Comparison of ENCODE assay signal across 23 cellular contexts in genomic region chr2:10195278-10196219, GRCh38.
DNase-seq lines count a peak whose midpoint lies in the region; ATAC-seq, FAIRE-seq and TF ChIP-seq lines count a peak whose summit lies in the region.
"Had no signal": no experiment of that assay in that cellular context is flagged by ENCODE, and none has a peak within 500 bp of the region (broad histone marks: within the 10 kb centered on the region; RNA-seq: fewer than 3 reads in every experiment).

No MANE protein-coding gene starts in this region.

- H3K27me3 ChIP-seq in astrocyte (ENCODE audit: insufficient read depth, low read length) (no peaks in the 10 kb centered on the region), neuronal stem cell (ENCODE audit: control insufficient read depth in 3 of 3, insufficient read depth in 3 of 3, low read depth in 1 of 3, low read length in 3 of 3) (no peaks in the 10 kb centered on the region)

- no peak overlapping the region for H3K9ac ChIP-seq in astrocyte (ENCODE audit: low read length)
- H3K9ac ChIP-seq in neuronal stem cell (ENCODE audit: low read depth, low read length, poor library complexity), result no peak overlapping the region
- H3K9ac ChIP-seq: KMS-11 had no signal

- H2AFZ ChIP-seq in astrocyte (ENCODE audit: low read depth, low read length), result peak overlapping the region; percentile 26
- H2AFZ ChIP-seq in neuronal stem cell (ENCODE audit: low read length), result no peak overlapping the region
- H2AFZ ChIP-seq: PC-9 had no signal

- no peak overlapping the region for H2AK5ac ChIP-seq in neuronal stem cell (ENCODE audit: low read depth, low read length)

- no CpG with 5 or more reads among the region's 29 CpGs for WGBS in neuronal stem cell (ENCODE audit: extremely low coverage in 2 of 2, insufficient read length in 2 of 2, insufficient replicate concordance in 1 of 2), 2 donors

- H2BK120ac ChIP-seq in neuronal stem cell (ENCODE audit: low read depth, low read length), result no peak overlapping the region

- peaks cover 16% of the 10 kb centered on the region for H3K4me1 ChIP-seq in astrocyte (ENCODE audit: insufficient read depth, low read length)
- no peaks in the 10 kb centered on the region for H3K4me1 ChIP-seq in neuronal stem cell (ENCODE audit: control insufficient read depth in 2 of 2, insufficient read depth in 1 of 2, low read depth in 1 of 2, low read length in 2 of 2)
- H3K4me1 ChIP-seq: HAP-1 had no signal

- no peak for TF ChIP-seq CTCF in astrocyte (IDR thresholded peaks at IDR 0.05; ENCODE audit: insufficient read depth, low read depth, low read length)

- no peak for DNase-seq in activated naive CD4-positive, alpha-beta T cell treated with anti-CD3 and anti-CD28 coated beads, Interleukin-2, amount 50 U/mL, for 72 hours (ENCODE audit: low spot score in 2 of 2)
- DNase-seq in activated naive CD4-positive, alpha-beta T cell (lab: John Stamatoyannopoulos, UW), result no peak
- no peak for DNase-seq in astrocyte (ENCODE audit: low read depth)
- no peak for DNase-seq in neuronal stem cell (ENCODE audit: low spot score)
- DNase-seq in GM03348 (ENCODE audit: low spot score), result no peak
- DNase-seq in Ammon's horn (ENCODE audit: low spot score), result no peak
- DNase-seq in Right ventricle myocardium inferior (ENCODE audit: missing footprints), result no peak
- DNase-seq: DMS79, MV-4-11, NCI-H1105 treated with DMSO at 0.1 percent for 48 hours, NCI-H2029 treated with DMSO at 0.1 percent for 48 hours, NCI-H226, NCI-H510A treated with DMSO at 0.1 percent for 48 hours, NCI-H748 treated with DMSO at 0.1 percent for 48 hours, PC-9, SIG-M5 had no signal

- peaks cover 20% of the 10 kb centered on the region for H3K27me3 Mint-ChIP-seq in astrocyte (ENCODE audit: low read depth, unreplicated experiment)
- H3K27me3 Mint-ChIP-seq: B cell had no signal

- no peaks in the 10 kb centered on the region for H4K20me1 ChIP-seq in astrocyte (ENCODE audit: insufficient read depth, low read length)

- H4K8ac ChIP-seq in neuronal stem cell (ENCODE audit: low read depth, low read length), result no peak overlapping the region

- H3K14ac ChIP-seq in neuronal stem cell (ENCODE audit: low read length), result no peak overlapping the region

- H3K4me2 ChIP-seq in astrocyte (ENCODE audit: low read length), result no peak overlapping the region
- no peak overlapping the region for H3K4me2 ChIP-seq in neuronal stem cell (ENCODE audit: insufficient read depth, low read length, poor library complexity, severe bottlenecking)
- H3K4me2 ChIP-seq: KMS-11, PC-9 had no signal

- intact Hi-C loops in Right ventricle myocardium inferior (cut with DNase I), result no loop called here

- no peak overlapping the region for H2BK5ac ChIP-seq in neuronal stem cell (ENCODE audit: low read length)

- peaks cover 0 to under 1% of the 10 kb centered on the region in 2 donors for H3K9me3 Mint-ChIP-seq in activated naive CD4-positive, alpha-beta T cell treated with anti-CD3 and anti-CD28 coated beads, Interleukin-2, amount 50 U/mL, for 72 hours
- peaks cover under 1% of the 10 kb centered on the region for H3K9me3 Mint-ChIP-seq in astrocyte (ENCODE audit: unreplicated experiment)

- no peak overlapping the region for H2BK15ac ChIP-seq in neuronal stem cell (ENCODE audit: low read length)

- H3K9me3 ChIP-seq in astrocyte (ENCODE audit: insufficient read depth, low read depth, low read length) (no peaks in the 10 kb centered on the region), neuronal stem cell (replicated peaks in 1 of 2; ENCODE audit: control insufficient read depth in 2 of 2, insufficient read depth in 1 of 2, low read depth in 1 of 2, low read length in 2 of 2) (peaks cover 14% of the 10 kb centered on the region in 2 donors)

- H2BK12ac ChIP-seq in neuronal stem cell (ENCODE audit: low read length), result no peak overlapping the region

- no peak overlapping the region for H3K23ac ChIP-seq in neuronal stem cell (ENCODE audit: low read depth, low read length, poor library complexity)

- peak overlapping the region; percentile 20 for H3K18ac ChIP-seq in neuronal stem cell (ENCODE audit: low read length)

- ATAC-seq in activated naive CD4-positive, alpha-beta T cell treated with anti-CD3 and anti-CD28 coated beads, Interleukin-2, amount 50 U/mL, for 72 hours, result no peak
- ATAC-seq in Right ventricle myocardium inferior, result no peak

- peaks cover 0 to 11% of the 10 kb centered on the region in 2 donors for H3K36me3 Mint-ChIP-seq in activated naive CD4-positive, alpha-beta T cell treated with anti-CD3 and anti-CD28 coated beads, Interleukin-2, amount 50 U/mL, for 72 hours
- no peaks in the 10 kb centered on the region for H3K36me3 Mint-ChIP-seq in astrocyte (ENCODE audit: low read depth, unreplicated experiment)

- no peaks in the 10 kb centered on the region for H3K4me1 Mint-ChIP-seq in astrocyte (ENCODE audit: low read depth, unreplicated experiment)
- H3K4me1 Mint-ChIP-seq: CD14-positive monocyte had no signal

- H3K4me3 Mint-ChIP-seq in astrocyte (ENCODE audit: unreplicated experiment), result no peak overlapping the region
- H3K4me3 Mint-ChIP-seq: B cell, CD14-positive monocyte had no signal

- H3K79me2 ChIP-seq in astrocyte (ENCODE audit: insufficient read depth, low read length), result no peaks in the 10 kb centered on the region

- H3K4me3 ChIP-seq in astrocyte (ENCODE audit: insufficient read depth, low read depth, low read length) (no peak overlapping the region), neuronal stem cell (ENCODE audit: low read length in 2 of 2) (no peak overlapping the region)
- H3K4me3 ChIP-seq: HAP-1, PC-9 had no signal

- H4K91ac ChIP-seq in neuronal stem cell (ENCODE audit: low read depth, low read length, poor library complexity), result peak overlapping the region; percentile 30

- peaks cover 2% of the 10 kb centered on the region for H3K79me1 ChIP-seq in neuronal stem cell (ENCODE audit: low read depth, low read length)

- FAIRE-seq in astrocyte (lab: Jason Lieb, UNC), result no peak
- FAIRE-seq: A204.1 had no signal

- H3K36me3 ChIP-seq in astrocyte (ENCODE audit: insufficient read depth, low read length) (no peaks in the 10 kb centered on the region), neuronal stem cell (replicated peaks in 1 of 2; ENCODE audit: control insufficient read depth in 2 of 2, insufficient read depth in 2 of 2, low read length in 2 of 2) (peaks cover 0 to 1% of the 10 kb centered on the region in 2 donors)
- H3K36me3 ChIP-seq: HAP-1 had no signal

- H3K27ac Mint-ChIP-seq in activated naive CD4-positive, alpha-beta T cell treated with anti-CD3 and anti-CD28 coated beads, Interleukin-2, amount 50 U/mL, for 72 hours, result peak overlapping the region; percentile 12 to 80
- no peak overlapping the region for H3K27ac Mint-ChIP-seq in astrocyte (ENCODE audit: unreplicated experiment)
- H3K27ac Mint-ChIP-seq: B cell had no signal

- no peak overlapping the region for H3K4ac ChIP-seq in neuronal stem cell (ENCODE audit: low read length)

- H3K27ac ChIP-seq in astrocyte (ENCODE audit: low read depth, low read length) (no peak overlapping the region), neuronal stem cell (replicated peaks; ENCODE audit: low read length) (no peak overlapping the region)
- H3K27ac ChIP-seq: HL-60, KMS-11, PC-9, RWPE1 had no signal
